ENCODE assay signal across 21 cellular contexts in the genomic region with DNA sequence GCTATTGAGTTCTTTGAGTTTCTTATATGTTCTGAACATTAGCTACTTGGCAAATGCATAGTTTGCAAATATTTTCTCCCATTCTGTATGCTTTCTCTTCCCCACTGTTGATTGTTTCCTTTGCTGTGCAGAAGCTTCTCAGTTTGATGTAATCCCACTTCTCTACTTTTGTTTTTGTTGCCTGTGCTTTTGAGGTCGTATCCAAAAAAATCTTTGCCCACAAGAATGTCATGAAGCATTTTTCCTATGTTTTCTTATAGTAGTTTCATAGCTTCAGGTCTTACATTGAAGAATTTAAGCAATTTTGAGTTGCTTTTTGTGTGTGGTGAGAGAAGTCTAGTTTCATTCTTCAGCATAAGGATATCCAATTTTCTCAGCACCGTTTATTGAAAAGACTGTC.
A peak's percentile ranks its signal among the peaks of the same experiment; 100 is the strongest.
DNase-seq lines count a peak whose midpoint lies in the region; ATAC-seq and TF ChIP-seq lines count a peak whose summit lies in the region.
"Had no signal": no experiment of that assay in that cellular context is flagged by ENCODE, and none has a peak within 500 bp of the region (broad histone marks: within the 10 kb centered on the region; RNA-seq: fewer than 3 reads in every experiment).

No MANE protein-coding gene starts in this region.

- H3K27me3 Mint-ChIP-seq in mesothelial cell of epicardium (ENCODE audit: low read depth) = no peaks in the 10 kb centered on the region
- no peaks in the 10 kb centered on the region for H3K27me3 Mint-ChIP-seq in activated CD8-positive, alpha-beta memory T cell treated with anti-CD3 and anti-CD28 coated beads, Interleukin-2, amount 10 ng/mL, durations not matched to agents 7 days and 5 days

- peaks cover 21% of the 10 kb centered on the region for H3K4me1 Mint-ChIP-seq in mesothelial cell of epicardium
- H3K4me1 Mint-ChIP-seq in activated CD8-positive, alpha-beta memory T cell treated with anti-CD3 and anti-CD28 coated beads, Interleukin-2, amount 10 ng/mL, durations not matched to agents 7 days and 5 days = no peaks in the 10 kb centered on the region
- H3K4me1 Mint-ChIP-seq: CD14-positive monocyte had no signal

- no peaks in the 10 kb centered on the region for H3K27me3 ChIP-seq in brain microvascular endothelial cell (replicated peaks)
- H3K27me3 ChIP-seq: SJSA1 had no signal

- peak overlapping the region; percentile 22 for H3K27ac Mint-ChIP-seq in mesothelial cell of epicardium
- no peak overlapping the region for H3K27ac Mint-ChIP-seq in activated CD8-positive, alpha-beta memory T cell treated with anti-CD3 and anti-CD28 coated beads, Interleukin-2, amount 10 ng/mL, durations not matched to agents 7 days and 5 days
- H3K27ac Mint-ChIP-seq: CD14-positive monocyte had no signal

- no peak for ATAC-seq in activated CD8-positive, alpha-beta memory T cell treated with anti-CD3 and anti-CD28 coated beads, Interleukin-2, amount 10 ng/mL, durations not matched to agents 7 days and 5 days
- no peak for ATAC-seq in GM18873 (IDR thresholded peaks at IDR 0.05; ENCODE audit: low FRiP score, unreplicated experiment)

- DNase-seq in NCI-H146 treated with DMSO at 0.1 percent for 48 hours (lab: John Stamatoyannopoulos, UW; ENCODE audit: unreplicated experiment) (peak; percentile 19), NCI-H146 (lab: John Stamatoyannopoulos, UW) (no peak), brain microvascular endothelial cell (peak; percentile 9), mesothelial cell of epicardium (ENCODE audit: low spot score in 2 of 2, unreplicated experiment in 2 of 2) (no peak), NCI-H2081 (lab: John Stamatoyannopoulos, UW) (no peak), ACHN (no peak)
- no peak for DNase-seq in activated CD8-positive, alpha-beta memory T cell treated with anti-CD3 and anti-CD28 coated beads, Interleukin-2, amount 10 ng/mL, durations not matched to agents 7 days and 5 days
- DNase-seq: DMS53, EL, GM23248, Karpas-422, NCI-H187, NCI-H2107, NCI-H446 treated with DMSO at 0.1 percent for 48 hours, NCI-H526 treated with DMSO at 0.1 percent for 48 hours, OCI-M1 had no signal

- no peak overlapping the region for H3K4me3 Mint-ChIP-seq in mesothelial cell of epicardium
- no peak overlapping the region for H3K4me3 Mint-ChIP-seq in activated CD8-positive, alpha-beta memory T cell treated with anti-CD3 and anti-CD28 coated beads, Interleukin-2, amount 10 ng/mL, durations not matched to agents 7 days and 5 days
- H3K4me3 Mint-ChIP-seq: CD14-positive monocyte had no signal

- H3K36me3 ChIP-seq in brain microvascular endothelial cell (replicated peaks) = no peaks in the 10 kb centered on the region
- H3K36me3 ChIP-seq: HAP-1, SJSA1 had no signal

- in situ Hi-C loops in brain microvascular endothelial cell (cut with HindIII; ENCODE audit: low pct_ligation_motif_present, low sequenced_read_pairs) = no loop called here
- in situ Hi-C loops in ACHN (cut with HindIII; ENCODE audit: low pct_ligation_motif_present, low pct_unique_long_range_greater_than_20kb, low sequenced_read_pairs) = no loop called here

- H3K9me3 Mint-ChIP-seq in mesothelial cell of epicardium = peaks cover 26% of the 10 kb centered on the region
- H3K9me3 Mint-ChIP-seq in activated CD8-positive, alpha-beta memory T cell treated with anti-CD3 and anti-CD28 coated beads, Interleukin-2, amount 10 ng/mL, durations not matched to agents 7 days and 5 days (ENCODE audit: low read depth) = no peaks in the 10 kb centered on the region

- TF ChIP-seq CTCF in brain microvascular endothelial cell (IDR thresholded peaks at IDR 0.05; ENCODE audit: low read depth, low read length, missing control alignments) = no peak
- no peak for TF ChIP-seq CTCF in mesothelial cell of epicardium (IDR thresholded peaks at IDR 0.05; ENCODE audit: unreplicated experiment)

- CTCF ChIA-PET in activated CD8-positive, alpha-beta memory T cell treated with anti-CD3 and anti-CD28 coated beads, Interleukin-2, amount 10 ng/mL, durations not matched to agents 7 days and 5 days (lab: Charles Lee) = no interaction called here

- H3K27ac ChIP-seq in brain microvascular endothelial cell = no peak overlapping the region
- H3K27ac ChIP-seq: 22Rv1, GM23248, SJSA1 had no signal

- peaks cover 16% of the 10 kb centered on the region for H3K36me3 Mint-ChIP-seq in mesothelial cell of epicardium
- no peaks in the 10 kb centered on the region for H3K36me3 Mint-ChIP-seq in activated CD8-positive, alpha-beta memory T cell treated with anti-CD3 and anti-CD28 coated beads, Interleukin-2, amount 10 ng/mL, durations not matched to agents 7 days and 5 days
- H3K36me3 Mint-ChIP-seq: CD14-positive monocyte had no signal

- H3K4me3 ChIP-seq in brain microvascular endothelial cell (ENCODE audit: low read depth, low read length) = no peak overlapping the region
- H3K4me3 ChIP-seq: GM23248, HAP-1, SJSA1 had no signal

Comparison
In these comparisons a context has a peak if more than half of its experiments do, and no peak if none do; other contexts are left out.
1. DNase-seq: peak in NCI-H146 treated with DMSO at 0.1 percent for 48 hours (single experiment) and brain microvascular endothelial cell (single experiment); none in NCI-H146 (single experiment), mesothelial cell of epicardium (0 of 2), activated CD8-positive, alpha-beta memory T cell treated with anti-CD3 and anti-CD28 coated beads, Interleukin-2, amount 10 ng/mL, durations not matched to agents 7 days and 5 days (single experiment), NCI-H2081 (0 of 2) and ACHN (single experiment).